14 cellular contexts compared by ENCODE assay signal in the genomic region with DNA sequence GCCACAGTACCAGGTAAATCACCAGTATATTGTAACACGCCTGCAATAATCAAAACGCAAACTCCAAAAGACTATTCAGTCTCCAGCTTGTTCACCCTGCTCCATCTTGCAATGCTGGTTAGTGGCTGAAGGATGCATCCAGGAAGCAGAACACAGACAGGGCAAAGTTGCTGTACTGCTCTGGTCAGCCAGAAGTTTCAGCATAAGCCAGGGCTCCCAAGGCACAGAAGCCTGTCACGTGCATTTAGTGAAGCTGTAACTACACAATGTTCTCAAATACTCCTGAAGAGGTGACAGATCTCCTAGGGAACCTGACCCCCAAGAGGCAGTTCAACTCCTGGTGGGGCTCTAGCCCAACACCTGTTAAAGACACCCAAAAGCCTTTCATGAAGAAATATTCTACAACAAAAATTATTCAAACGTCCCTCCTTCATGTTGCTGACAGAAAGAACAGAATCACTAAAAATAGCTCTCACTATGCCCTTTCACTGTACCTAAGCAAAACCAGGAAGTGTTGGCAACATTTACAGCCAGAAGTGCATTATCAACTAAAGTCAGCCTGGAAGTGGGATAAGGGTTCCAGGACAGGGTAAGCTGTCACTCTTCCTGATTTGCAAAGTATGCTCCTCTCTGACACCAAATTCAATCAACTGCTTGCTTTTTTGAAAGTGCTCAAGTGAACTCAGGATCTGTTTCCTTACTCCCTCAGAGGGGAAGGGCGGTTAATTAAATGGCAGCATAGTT. TPM values are rescaled to one million over a fixed set of nuclear protein-coding genes. Genes with fewer than 3 reads are reported as not detected.
DNase-seq lines count a peak whose midpoint lies in the region; ATAC-seq, FAIRE-seq and TF ChIP-seq lines count a peak whose summit lies in the region.
"Had no signal": no experiment of that assay in that cellular context is flagged by ENCODE, and none has a peak within 500 bp of the region (broad histone marks: within the 10 kb centered on the region; RNA-seq: fewer than 3 reads in every experiment).

No MANE protein-coding gene starts in this region.

- no peak overlapping the region for H3K4me2 ChIP-seq in K562 (ENCODE audit: insufficient read depth, low read length)

- CTCF ChIA-PET in K562 (lab: Yijun Ruan, JAX; ENCODE audit: low intra/inter-chr PET ratio) = no interaction called here

- H3K4me3 Mint-ChIP-seq in activated naive CD4-positive, alpha-beta T cell treated with anti-CD3 and anti-CD28 coated beads, Interleukin-2, amount 50 U/mL, for 24 hours = no peak overlapping the region

- no peaks in the 10 kb centered on the region for H3K79me2 ChIP-seq in K562 (ENCODE audit: control insufficient read depth, insufficient read depth, low read length)

- H3K27me3 Mint-ChIP-seq in activated naive CD4-positive, alpha-beta T cell treated with anti-CD3 and anti-CD28 coated beads, Interleukin-2, amount 50 U/mL, for 24 hours = no peaks in the 10 kb centered on the region

- H3K27ac ChIP-seq in K562 (ENCODE audit: extremely low read depth, low read depth, low read length) (no peak overlapping the region), urinary bladder (ENCODE audit: low read depth) (peak overlapping the region; percentile 18)
- H3K27ac ChIP-seq: neutrophil, SJSA1 had no signal

- no peaks in the 10 kb centered on the region for H3K27me3 ChIP-seq in K562 (ENCODE audit: control insufficient read depth in 2 of 2, insufficient read depth in 2 of 2, low read length in 2 of 2)
- H3K27me3 ChIP-seq: neutrophil, SJSA1 had no signal

- POLR2A ChIA-PET in K562 (lab: Yijun Ruan, JAX) = interaction anchor here (0.6 to 2.2 kb wide), 6 partner anchors 10 to 212 kb away, joined by 3 to 6 read pairs (median 3); no protein-coding TSS in a partner anchor

- H2AFZ ChIP-seq in K562 (ENCODE audit: low read depth, low read length) = no peak overlapping the region

- DNase-seq in activated naive CD4-positive, alpha-beta T cell treated with anti-CD3 and anti-CD28 coated beads, Interleukin-2, amount 50 U/mL, for 72 hours (ENCODE audit: low spot score in 2 of 2) = no peak
- DNase-seq in K562 (ENCODE audit: extremely low read depth in 1 of 4, low spot score in 3 of 4) = peak in 1 of 4 experiments; percentile 21
- no peak for DNase-seq in mucosa of descending colon
- no peak for DNase-seq in RCC 7860 (ENCODE audit: low spot score)
- DNase-seq in stimulated activated naive CD8-positive, alpha-beta T cell treated with anti-CD3 and anti-CD28 coated beads, Interleukin-15, Interleukin-2, amounts not matched to agents 100 U/mL and 50 U/mL, for 24 hours = no peak
- DNase-seq: activated CD4-positive, CD25-positive, alpha-beta regulatory T cell treated with anti-CD3 and anti-CD28 coated beads, Interleukin-2, amount 50 U/mL, for 72 hours; NCI-H1930; stimulated activated CD4-positive, alpha-beta T cell treated with anti-CD3 and anti-CD28 coated beads, Interleukin-12 subunit alpha, Interleukin-12 subunit beta, amount 100 ng/mL, for 4 hours had no signal

- no peaks in the 10 kb centered on the region for H4K20me1 ChIP-seq in K562 (replicated peaks; ENCODE audit: control insufficient read depth, insufficient read depth, low read length)

- H3K4me1 Mint-ChIP-seq in activated naive CD4-positive, alpha-beta T cell treated with anti-CD3 and anti-CD28 coated beads, Interleukin-2, amount 50 U/mL, for 24 hours = peaks cover 21% of the 10 kb centered on the region

- no peak for TF ChIP-seq CTCF in K562 (IDR thresholded peaks at IDR 0.05 in 2 of 3, conservative IDR thresholded peaks at IDR 0.05 in 1 of 3; ENCODE audit: insufficient read depth in 2 of 3, low read depth in 1 of 3, low read length in 3 of 3)
- TF ChIP-seq CTCF in mucosa of descending colon (IDR thresholded peaks at IDR 0.05) = no peak

- TF ChIP-seq POLR2A in K562 (conservative IDR thresholded peaks at IDR 0.05) = no peak

- H3K4me3 ChIP-seq in K562 (no peak overlapping the region), mucosa of descending colon (no peak overlapping the region), urinary bladder (ENCODE audit: low read depth, low read length) (no peak overlapping the region)
- H3K4me3 ChIP-seq: SJSA1 had no signal

- H3K36me3 ChIP-seq in K562 (ENCODE audit: control insufficient read depth, insufficient read depth, low read length) = peaks cover 30% of the 10 kb centered on the region; the same call in 2 of the 3 replicates
- no peaks in the 10 kb centered on the region for H3K36me3 ChIP-seq in mucosa of descending colon (ENCODE audit: low read depth)
- peaks cover 4% of the 10 kb centered on the region for H3K36me3 ChIP-seq in urinary bladder (ENCODE audit: insufficient read depth)

- H3K9ac ChIP-seq in K562 (ENCODE audit: insufficient read depth in 1 of 2, low read depth in 2 of 2, low read length in 2 of 2) = no peak overlapping the region

- no peaks in the 10 kb centered on the region for H3K9me1 ChIP-seq in K562 (ENCODE audit: control insufficient read depth, insufficient read depth, low read length)

- in situ Hi-C loops in K562 (cut with MboI) = loop anchor here (5.0 kb wide), 1 partner anchor 145 kb away; no protein-coding TSS in a partner anchor

- no peak for ATAC-seq in activated naive CD4-positive, alpha-beta T cell treated with anti-CD3 and anti-CD28 coated beads, Interleukin-2, amount 50 U/mL, for 72 hours
- ATAC-seq in K562 (peak; percentile 68), mucosa of descending colon (peak; percentile 83), GM21423 (IDR thresholded peaks at IDR 0.05; ENCODE audit: unreplicated experiment) (no peak)
- no peak for ATAC-seq in stimulated activated naive CD8-positive, alpha-beta T cell treated with anti-CD3 and anti-CD28 coated beads, Interleukin-15, Interleukin-2, amounts not matched to agents 100 U/mL and 50 U/mL, for 24 hours

- no TSS peak for BruUV-seq in K562 (replicated peaks; lab: Mats Ljungman, UMichigan)

- TF ChIP-seq RAD21 in K562 (CRISPR knock-in tag; conservative IDR thresholded peaks at IDR 0.05 in 1 of 2, IDR thresholded peaks at IDR 0.05 in 1 of 2) = no peak

- TF ChIP-seq EP300 in K562 (IDR thresholded peaks at IDR 0.05; ENCODE audit: low read length) = no peak

- peak overlapping the region; percentile 39 for H3K27ac Mint-ChIP-seq in activated naive CD4-positive, alpha-beta T cell treated with anti-CD3 and anti-CD28 coated beads, Interleukin-2, amount 50 U/mL, for 24 hours
- H3K27ac Mint-ChIP-seq in activated naive CD4-positive, alpha-beta T cell treated with anti-CD3 and anti-CD28 coated beads, Interleukin-2, amount 50 U/mL, for 72 hours = peak overlapping the region in 1 of 2 donors; percentile 36

- no peaks in the 10 kb centered on the region for H3K9me3 Mint-ChIP-seq in activated naive CD4-positive, alpha-beta T cell treated with anti-CD3 and anti-CD28 coated beads, Interleukin-2, amount 50 U/mL, for 24 hours
- H3K9me3 Mint-ChIP-seq in activated naive CD4-positive, alpha-beta T cell treated with anti-CD3 and anti-CD28 coated beads, Interleukin-2, amount 50 U/mL, for 72 hours = no peaks in the 10 kb centered on the region

- peaks cover 3% of the 10 kb centered on the region for H3K36me3 Mint-ChIP-seq in activated naive CD4-positive, alpha-beta T cell treated with anti-CD3 and anti-CD28 coated beads, Interleukin-2, amount 50 U/mL, for 24 hours
- H3K36me3 Mint-ChIP-seq in activated naive CD4-positive, alpha-beta T cell treated with anti-CD3 and anti-CD28 coated beads, Interleukin-2, amount 50 U/mL, for 72 hours = peaks cover 0 to 19% of the 10 kb centered on the region in 2 donors

- WGBS in K562 (ENCODE audit: insufficient coverage, low coverage, missing lambda C conversion rate) = 58% methylated on average over 5 of the region's 5 CpGs
- 79% methylated on average over 5 of the region's 5 CpGs for WGBS in urinary bladder

- H3K9me3 ChIP-seq in K562 (replicated peaks; ENCODE audit: control insufficient read depth, insufficient read depth, low read depth, low read length) (no peaks in the 10 kb centered on the region), mucosa of descending colon (no peaks in the 10 kb centered on the region)
- H3K9me3 ChIP-seq: neutrophil, SJSA1 had no signal

- FAIRE-seq in K562 (lab: Jason Lieb, UNC) = peak; percentile 40
- FAIRE-seq in RCC 7860 (lab: Jason Lieb, UNC) = no peak
- FAIRE-seq: urothelium cell line had no signal

- peaks cover 0 to 4% of the 10 kb centered on the region in 2 experiments; a peak in 2 of 5 replicates for H3K4me1 ChIP-seq in K562 (replicated peaks in 1 of 2; ENCODE audit: control insufficient read depth in 2 of 2, insufficient read depth in 2 of 2, low read length in 2 of 2)
- H3K4me1 ChIP-seq in mucosa of descending colon (ENCODE audit: low read depth) = no peaks in the 10 kb centered on the region
- H3K4me1 ChIP-seq in urinary bladder (ENCODE audit: insufficient read depth) = no peaks in the 10 kb centered on the region
- H3K4me1 ChIP-seq: SJSA1 had no signal

- intact Hi-C loops in K562 (cut with micrococcal nuclease) = no loop called here
- intact Hi-C loops in mucosa of descending colon (cut with DNase I, micrococcal nuclease) = no loop called here

TF ChIP-seq in K562, 482 proteins besides CTCF, POLR2A, EP300 and RAD21 (continues in another document):
- TF ChIP-seq TCF3 (CRISPR knock-in tag; IDR thresholded peaks at IDR 0.05) = 0 out of 2 replicates have a peak, but pooled peaks have one; percentile 16

RNA-seq across cellular contexts. Expression of a gene that starts 52.1 kb away (rescaled TPM):
- 10 to 100 TPM; 11.7 to 12.5 TPM for total RNA-seq in activated naive CD4-positive, alpha-beta T cell treated with anti-CD3 and anti-CD28 coated beads, Interleukin-2, amount 50 U/mL, for 72 hours
- total RNA-seq in K562 (2011; cell fraction: chromatin; rRNA removed; ENCODE audit: low replicate concordance) = 9.7 and 20.5 TPM in 2 replicates
- total RNA-seq in K562 (2011; cell fraction: nucleolus; rRNA removed) = 8.0 and 10.0 TPM in 2 replicates
- 18.1 and 27.9 TPM in 2 replicates for total RNA-seq in K562 (2011; cell fraction: nucleoplasm; rRNA removed)
- total RNA-seq in K562 (2014; rRNA removed) = 5.2 and 5.3 TPM in 2 replicates
- 9.3 and 10.1 TPM in 2 replicates for total RNA-seq in K562 (2014; rRNA removed; fragmentation: Illumina TruSeq; extraction: Trizol)
- 9.5 and 10.4 TPM in 2 replicates for total RNA-seq in K562 (2015; rRNA removed; fragmentation: Illumina TruSeq; extraction: Trizol)
- total RNA-seq in K562 (2021) = 6.5 and 7.1 TPM in 2 replicates
- polyA plus RNA-seq in K562 (2011; rRNA removed) = 6.2 and 6.4 TPM in 2 replicates
- 2.3 and 5.1 TPM in 2 replicates for polyA plus RNA-seq in K562 (2011; cell fraction: cytosol; rRNA removed)
- 7.5 and 11.6 TPM in 2 replicates for polyA plus RNA-seq in K562 (2011; cell fraction: nucleus; rRNA removed)
- polyA plus RNA-seq in K562 (2012) = 4.5 and 4.7 TPM in 2 replicates
- 6.7 and 6.8 TPM in 2 replicates for polyA plus RNA-seq in K562 (2014; fragmentation: Illumina TruSeq; extraction: Trizol)
- polyA plus RNA-seq in K562 (2014; fragmentation: Nextera tagmentation; extraction: Ambion mirVana) = 1 to 10 TPM; 2.3 to 3.4 TPM
- polyA plus RNA-seq in K562 (2014; rRNA removed) = 4.9 and 5.7 TPM in 2 replicates
- 11.2 and 12.1 TPM in 2 replicates for polyA minus RNA-seq in K562 (2011; rRNA and poly(A)+ RNA removed)
- 4.0 and 4.7 TPM in 2 replicates for polyA minus RNA-seq in K562 (2011; cell fraction: cytosol; rRNA and poly(A)+ RNA removed)
- 5.8 and 10.3 TPM in 2 replicates for polyA minus RNA-seq in K562 (2011; cell fraction: nucleus; rRNA and poly(A)+ RNA removed)
- 10 to 100 TPM; 38.0 to 84.1 (median 67.9) TPM for total RNA-seq in mucosa of descending colon
- total RNA-seq in urinary bladder = 20.3 TPM
- polyA plus RNA-seq in urinary bladder = 6.0 TPM

Comparison
In these comparisons a context has a peak if more than half of its experiments do, and no peak if none do; other contexts are left out.
1. ATAC-seq: peak in K562 (single experiment) and mucosa of descending colon (single experiment); none in activated naive CD4-positive, alpha-beta T cell treated with anti-CD3 and anti-CD28 coated beads, Interleukin-2, amount 50 U/mL, for 72 hours (0 of 2), GM21423 (single experiment) and stimulated activated naive CD8-positive, alpha-beta T cell treated with anti-CD3 and anti-CD28 coated beads, Interleukin-15, Interleukin-2, amounts not matched to agents 100 U/mL and 50 U/mL, for 24 hours (single experiment).